35 cellular contexts compared by ENCODE assay signal in genomic region chrX:71326394-71326793, GRCh38. TPM values are rescaled to one million over a fixed set of nuclear protein-coding genes. Genes with fewer than 3 reads are reported as not detected.
DNase-seq lines count a peak whose midpoint lies in the region; ATAC-seq, FAIRE-seq and TF ChIP-seq lines count a peak whose summit lies in the region.
"Had no signal": no experiment of that assay in that cellular context is flagged by ENCODE, and none has a peak within 500 bp of the region (broad histone marks: within the 10 kb centered on the region; RNA-seq: fewer than 3 reads in every experiment).

No MANE protein-coding gene starts in this region.

- no peaks in the 10 kb centered on the region for H3K27me3 ChIP-seq in K562 (ENCODE audit: control insufficient read depth in 2 of 2, insufficient read depth in 2 of 2, low read length in 2 of 2)
- H3K27me3 ChIP-seq: BE2C, BLaER1 had no signal

- H3K27ac Mint-ChIP-seq in WTC11, result no peak overlapping the region
- H3K27ac Mint-ChIP-seq: B cell; CD14-positive monocyte; CD4-positive, alpha-beta memory T cell; CD4-positive, alpha-beta T cell; CD4-positive, CD25-positive, alpha-beta regulatory T cell; CD8-positive, alpha-beta memory T cell; CD8-positive, alpha-beta T cell had no signal

- no peak for DNase-seq in GM19239 (ENCODE audit: insufficient read length, low spot score)
- no peak for DNase-seq in K562 (ENCODE audit: extremely low read depth in 1 of 4, low spot score in 3 of 4)
- DNase-seq in activated CD4-positive, alpha-beta T cell treated with anti-CD3 and anti-CD28 coated beads for 4 hours, result no peak
- DNase-seq in CD1c-positive myeloid dendritic cell (ENCODE audit: extremely low spot score), result no peak
- DNase-seq in WTC11 (ENCODE audit: low spot score), result no peak
- DNase-seq: 8988T; ACHN; AML-193; BE2C; C1 segment of cervical spinal cord; Caco-2; Calu3; CD4-positive, alpha-beta memory T cell; CD4-positive, alpha-beta T cell; CD4-positive, CD25-positive, alpha-beta regulatory T cell; CD8-positive, alpha-beta memory T cell; CD8-positive, alpha-beta T cell; COR-L47; DMS 273 treated with DMSO at 0.1 percent for 48 hours; DMS153; DMS53; DMS79; DMS79 treated with DMSO at 0.1 percent for 48 hours; DND-41; EL had no signal

- H3K9me1 ChIP-seq in K562 (ENCODE audit: control insufficient read depth, insufficient read depth, low read length), result no peaks in the 10 kb centered on the region

- H3K27ac ChIP-seq in HEK293 (ENCODE audit: extremely low read depth, low read depth, low read length), result no peak overlapping the region
- no peak overlapping the region for H3K27ac ChIP-seq in K562 (ENCODE audit: extremely low read depth, low read depth, low read length)
- H3K27ac ChIP-seq: 22Rv1; A549; BLaER1; BLaER1 treated with 17β-estradiol and CSF1 and Interleukin-3, amounts not matched to agents 10 nM and 100 nM; C4-2B had no signal

- TF ChIP-seq EP300 in K562 (IDR thresholded peaks at IDR 0.05; ENCODE audit: low read length), result no peak

- in situ Hi-C loops in K562 (cut with MboI), result loop anchor here (25.0 kb wide), 1 partner anchor 564 kb away; no protein-coding TSS in a partner anchor

- no peaks in the 10 kb centered on the region for H3K27me3 Mint-ChIP-seq in WTC11 (ENCODE audit: low read depth)
- H3K27me3 Mint-ChIP-seq: B cell; CD4-positive, alpha-beta memory T cell; CD4-positive, alpha-beta T cell; CD4-positive, CD25-positive, alpha-beta regulatory T cell had no signal

- no peak overlapping the region for H2AFZ ChIP-seq in K562 (ENCODE audit: low read depth, low read length)

- no peaks in the 10 kb centered on the region for H4K20me1 ChIP-seq in K562 (replicated peaks; ENCODE audit: control insufficient read depth, insufficient read depth, low read length)
- H4K20me1 ChIP-seq: BLaER1; BLaER1 treated with 17β-estradiol and CSF1 and Interleukin-3, amounts not matched to agents 10 nM and 100 nM had no signal

- TF ChIP-seq RAD21 in K562 (CRISPR knock-in tag; conservative IDR thresholded peaks at IDR 0.05 in 1 of 2, IDR thresholded peaks at IDR 0.05 in 1 of 2), result no peak

- no peak overlapping the region for H3K4me3 Mint-ChIP-seq in WTC11
- H3K4me3 Mint-ChIP-seq: B cell; CD14-positive monocyte; CD4-positive, alpha-beta memory T cell; CD4-positive, alpha-beta T cell; CD4-positive, CD25-positive, alpha-beta regulatory T cell; CD8-positive, alpha-beta memory T cell; CD8-positive, alpha-beta T cell had no signal

- no peak overlapping the region for H3K4me2 ChIP-seq in K562 (ENCODE audit: insufficient read depth, low read length)
- H3K4me2 ChIP-seq: A549; BLaER1; BLaER1 treated with 17β-estradiol and CSF1 and Interleukin-3, amounts not matched to agents 10 nM and 100 nM had no signal

- no peak overlapping the region for H3K4me3 ChIP-seq in HEK293 (ENCODE audit: low read depth, low read length)
- no peak overlapping the region for H3K4me3 ChIP-seq in K562
- H3K4me3 ChIP-seq: A549, BLaER1 had no signal

- H3K9me3 ChIP-seq in HEK293 (ENCODE audit: control insufficient read depth, insufficient read depth, low read depth, low read length), result no peaks in the 10 kb centered on the region; the same call in 1 of the 2 replicates
- no peaks in the 10 kb centered on the region for H3K9me3 ChIP-seq in K562 (replicated peaks; ENCODE audit: control insufficient read depth, insufficient read depth, low read depth, low read length)
- H3K9me3 ChIP-seq: BE2C had no signal

- H3K36me3 ChIP-seq in HEK293 (ENCODE audit: control insufficient read depth in 2 of 2, insufficient read depth in 1 of 2, low read length in 2 of 2) (no peaks in the 10 kb centered on the region; a peak in 1 of 3 replicates), K562 (ENCODE audit: control insufficient read depth, insufficient read depth, low read length) (no peaks in the 10 kb centered on the region)
- H3K36me3 ChIP-seq: BE2C had no signal

- H3K79me2 ChIP-seq in K562 (ENCODE audit: control insufficient read depth, insufficient read depth, low read length), result no peaks in the 10 kb centered on the region

- FAIRE-seq in GM19239 (lab: Jason Lieb, UNC) (peak; percentile 33), K562 (lab: Jason Lieb, UNC) (no peak)
- FAIRE-seq: A204.1, A549, D721Med had no signal

- no peaks in the 10 kb centered on the region for H3K4me1 Mint-ChIP-seq in WTC11
- H3K4me1 Mint-ChIP-seq: B cell; CD14-positive monocyte; CD4-positive, alpha-beta memory T cell; CD4-positive, CD25-positive, alpha-beta regulatory T cell; CD8-positive, alpha-beta memory T cell had no signal

- ATAC-seq in K562 (no peak), WTC11 (no peak)
- ATAC-seq: A549; CD8-positive, alpha-beta T cell had no signal

- TF ChIP-seq POLR2A in K562 (conservative IDR thresholded peaks at IDR 0.05), result no peak

- intact Hi-C loops in K562 (cut with micrococcal nuclease), result no loop called here

- H3K9ac ChIP-seq in K562 (ENCODE audit: insufficient read depth in 1 of 2, low read depth in 2 of 2, low read length in 2 of 2), result no peak overlapping the region
- H3K9ac ChIP-seq: BLaER1; BLaER1 treated with 17β-estradiol and CSF1 and Interleukin-3, amounts not matched to agents 10 nM and 100 nM had no signal

- H3K4me1 ChIP-seq in HEK293 (ENCODE audit: control insufficient read depth, insufficient read depth, low read length) (no peaks in the 10 kb centered on the region), K562 (replicated peaks in 1 of 2; ENCODE audit: control insufficient read depth in 2 of 2, insufficient read depth in 2 of 2, low read length in 2 of 2) (no peaks in the 10 kb centered on the region)
- H3K4me1 ChIP-seq: A549; BE2C; BLaER1; BLaER1 treated with 17β-estradiol and CSF1 and Interleukin-3, amounts not matched to agents 10 nM and 100 nM; Caco-2 had no signal

- H3K36me3 Mint-ChIP-seq in WTC11, result peaks cover 12% of the 10 kb centered on the region
- H3K36me3 Mint-ChIP-seq: CD4-positive, CD25-positive, alpha-beta regulatory T cell had no signal

- 24% methylated on average over 3 of the region's 3 CpGs for WGBS in K562 (ENCODE audit: insufficient coverage, low coverage, missing lambda C conversion rate)

- no peak for TF ChIP-seq CTCF in HEK293 (tag by site-specific recombination; IDR thresholded peaks at IDR 0.05)
- no peak for TF ChIP-seq CTCF in K562 (IDR thresholded peaks at IDR 0.05 in 2 of 3, conservative IDR thresholded peaks at IDR 0.05 in 1 of 3; ENCODE audit: insufficient read depth in 2 of 3, low read depth in 1 of 3, low read length in 3 of 3)
- TF ChIP-seq CTCF in WTC11 (IDR thresholded peaks at IDR 0.05), result no peak

- CTCF ChIA-PET in HEK293 (lab: Yijun Ruan, JAX), result no interaction called here
- CTCF ChIA-PET in K562 (lab: Yijun Ruan, JAX; ENCODE audit: low intra/inter-chr PET ratio), result no interaction called here
- CTCF ChIA-PET in WTC11 (lab: Charles Lee), result no interaction called here

- BruUV-seq in K562 (replicated peaks; lab: Mats Ljungman, UMichigan), result no TSS peak

- peaks cover 5% of the 10 kb centered on the region; the same call in 1 of the 2 replicates for H3K9me3 Mint-ChIP-seq in WTC11
- H3K9me3 Mint-ChIP-seq: CD4-positive, alpha-beta T cell; CD8-positive, alpha-beta T cell had no signal

- POLR2A ChIA-PET in HEK293 (lab: Yijun Ruan, JAX) (interaction anchor here (0.6 kb wide), 1 partner anchor 14 kb away, joined by 4 read pairs; no protein-coding TSS in a partner anchor), K562 (lab: Yijun Ruan, JAX) (no interaction called here), WTC11 (lab: Charles Lee) (no interaction called here)

RNA-seq across cellular contexts. Expression of gene ITGB1BP2, which starts 24.8 kb away (rescaled TPM):
- 37.4 and 39.2 TPM in 2 replicates for total RNA-seq in K562 (2011; cell fraction: chromatin; rRNA removed; ENCODE audit: low replicate concordance)
- total RNA-seq in K562 (2011; cell fraction: nucleolus; rRNA removed), result 12.5 and 12.8 TPM in 2 replicates
- total RNA-seq in K562 (2011; cell fraction: nucleoplasm; rRNA removed), result 27.9 and 36.9 TPM in 2 replicates
- total RNA-seq in K562 (2014; rRNA removed), result 0.98 and 4.0 TPM in 2 replicates
- total RNA-seq in K562 (2014; rRNA removed; fragmentation: Illumina TruSeq; extraction: Trizol), result 1.4 and 1.9 TPM in 2 replicates
- total RNA-seq in K562 (2015; rRNA removed; fragmentation: Illumina TruSeq; extraction: Trizol), result 1.9 and 2.0 TPM in 2 replicates
- 1.8 and 2.6 TPM in 2 replicates for total RNA-seq in K562 (2021)
- polyA plus RNA-seq in K562 (2011; rRNA removed), result 2.6 TPM in 2 replicates
- 1.4 and 2.1 TPM in 2 replicates for polyA plus RNA-seq in K562 (2011; cell fraction: cytosol; rRNA removed)
- polyA plus RNA-seq in K562 (2011; cell fraction: nucleus; rRNA removed), result 11.1 and 17.6 TPM in 2 replicates
- polyA plus RNA-seq in K562 (2012), result 2.4 and 2.5 TPM in 2 replicates
- polyA plus RNA-seq in K562 (2014; fragmentation: Illumina TruSeq; extraction: Trizol), result 1.1 and 1.6 TPM in 2 replicates
- polyA plus RNA-seq in K562 (2014; fragmentation: Nextera tagmentation; extraction: Ambion mirVana), result 1 to 10 TPM; 1.6 to 1.9 TPM
- 2.1 and 4.0 TPM in 2 replicates for polyA plus RNA-seq in K562 (2014; rRNA removed)
- polyA minus RNA-seq in K562 (2011; rRNA and poly(A)+ RNA removed), result 6.0 and 6.5 TPM in 2 replicates
- 0.86 TPM in 1 of 2 replicates, not detected in the other for polyA minus RNA-seq in K562 (2011; cell fraction: cytosol; rRNA and poly(A)+ RNA removed)
- 3.9 and 6.7 TPM in 2 replicates for polyA minus RNA-seq in K562 (2011; cell fraction: nucleus; rRNA and poly(A)+ RNA removed)
- total RNA-seq in WTC11 (2021), result 5.8 to 6.8 TPM (median 6.1 TPM) in 3 replicates
- polyA plus RNA-seq: CD14-positive monocyte; CD4-positive, alpha-beta memory T cell; CD4-positive, CD25-positive, alpha-beta regulatory T cell; CD8-positive, alpha-beta memory T cell had no signal

RNA-seq across cellular contexts. Expression of gene TAF1, which starts 39.8 kb away (rescaled TPM):
- total RNA-seq in K562 (2011; cell fraction: chromatin; rRNA removed; ENCODE audit: low replicate concordance), result 238 and 587 TPM in 2 replicates
- total RNA-seq in K562 (2011; cell fraction: nucleolus; rRNA removed), result 86.4 and 133 TPM in 2 replicates
- 103 and 148 TPM in 2 replicates for total RNA-seq in K562 (2011; cell fraction: nucleoplasm; rRNA removed)
- total RNA-seq in K562 (2014; rRNA removed) (44.6 and 47.7 TPM in 2 replicates), K562 (2014; rRNA removed; fragmentation: Illumina TruSeq; extraction: Trizol) (45.1 and 50.5 TPM in 2 replicates), K562 (2015; rRNA removed; fragmentation: Illumina TruSeq; extraction: Trizol) (38.1 and 39.2 TPM in 2 replicates), K562 (2021) (37.3 and 42.6 TPM in 2 replicates), WTC11 (2021) (31.2 to 35.5 TPM (median 35.0 TPM) in 3 replicates)
- polyA plus RNA-seq in K562 (2011; rRNA removed) (16.3 and 23.1 TPM in 2 replicates), K562 (2014; fragmentation: Illumina TruSeq; extraction: Trizol) (39.2 and 41.2 TPM in 2 replicates), K562 (2014; fragmentation: Nextera tagmentation; extraction: Ambion mirVana) (10 to 100 TPM in 1 of 2 experiments, 1 to 10 TPM in 1; 6.4 to 10.5 TPM), K562 (2014; rRNA removed) (27.8 and 32.7 TPM in 2 replicates)
- 8.1 and 12.9 TPM in 2 replicates for polyA plus RNA-seq in K562 (2011; cell fraction: cytosol; rRNA removed)
- polyA plus RNA-seq in K562 (2011; cell fraction: nucleus; rRNA removed), result 28.9 and 33.9 TPM in 2 replicates
- polyA plus RNA-seq in K562 (2012), result 29.4 and 33.9 TPM in 2 replicates
- 87.5 and 93.1 TPM in 2 replicates for polyA minus RNA-seq in K562 (2011; rRNA and poly(A)+ RNA removed)
- 27.6 and 30.1 TPM in 2 replicates for polyA minus RNA-seq in K562 (2011; cell fraction: cytosol; rRNA and poly(A)+ RNA removed)
- polyA minus RNA-seq in K562 (2011; cell fraction: nucleus; rRNA and poly(A)+ RNA removed), result 34.9 and 73.1 TPM in 2 replicates

RNA-seq across cellular contexts. Expression of gene NONO, which starts 43.0 kb away (rescaled TPM):
- 492 and 515 TPM in 2 replicates for total RNA-seq in K562 (2011; cell fraction: chromatin; rRNA removed; ENCODE audit: low replicate concordance)
- total RNA-seq in K562 (2011; cell fraction: nucleolus; rRNA removed), result 215 and 243 TPM in 2 replicates
- total RNA-seq in K562 (2011; cell fraction: nucleoplasm; rRNA removed), result 384 and 647 TPM in 2 replicates
- total RNA-seq in K562 (2014; rRNA removed), result 391 and 416 TPM in 2 replicates
- 451 and 452 TPM in 2 replicates for total RNA-seq in K562 (2014; rRNA removed; fragmentation: Illumina TruSeq; extraction: Trizol)
- 483 and 534 TPM in 2 replicates for total RNA-seq in K562 (2015; rRNA removed; fragmentation: Illumina TruSeq; extraction: Trizol)
- total RNA-seq in K562 (2021), result 415 and 475 TPM in 2 replicates
- 499 and 555 TPM in 2 replicates for polyA plus RNA-seq in K562 (2011; rRNA removed)
- polyA plus RNA-seq in K562 (2011; cell fraction: cytosol; rRNA removed), result 504 and 579 TPM in 2 replicates
- polyA plus RNA-seq in K562 (2011; cell fraction: nucleus; rRNA removed), result 784 and 825 TPM in 2 replicates
- 358 and 601 TPM in 2 replicates for polyA plus RNA-seq in K562 (2012)
- polyA plus RNA-seq in K562 (2014; fragmentation: Illumina TruSeq; extraction: Trizol), result 626 and 651 TPM in 2 replicates
- polyA plus RNA-seq in K562 (2014; fragmentation: Nextera tagmentation; extraction: Ambion mirVana), result 100 to 1,000 TPM; 353 to 392 TPM
- 333 and 355 TPM in 2 replicates for polyA plus RNA-seq in K562 (2014; rRNA removed)
- polyA minus RNA-seq in K562 (2011; rRNA and poly(A)+ RNA removed), result 294 and 395 TPM in 2 replicates
- polyA minus RNA-seq in K562 (2011; cell fraction: cytosol; rRNA and poly(A)+ RNA removed), result 204 and 242 TPM in 2 replicates
- 62.5 and 119 TPM in 2 replicates for polyA minus RNA-seq in K562 (2011; cell fraction: nucleus; rRNA and poly(A)+ RNA removed)
- 665 to 706 TPM (median 674 TPM) in 3 replicates for total RNA-seq in WTC11 (2021)
